Comparison of ENCODE assay signal across 29 cellular contexts in genomic region chr1:3031401-3032221, GRCh38. TPM values are rescaled to one million over a fixed set of nuclear protein-coding genes. Genes with fewer than 3 reads are reported as not detected.
A peak's percentile ranks its signal among the peaks of the same experiment; 100 is the strongest.
DNase-seq lines count a peak whose midpoint lies in the region; ATAC-seq and TF ChIP-seq lines count a peak whose summit lies in the region.
"Had no signal": no experiment of that assay in that cellular context is flagged by ENCODE, and none has a peak within 500 bp of the region (broad histone marks: within the 10 kb centered on the region; RNA-seq: fewer than 3 reads in every experiment).

No MANE protein-coding gene starts in this region.

- H3K36me3 Mint-ChIP-seq in endodermal cell (ENCODE audit: low read depth): no peaks in the 10 kb centered on the region
- H3K36me3 Mint-ChIP-seq in type B pancreatic cell: no peaks in the 10 kb centered on the region
- H3K36me3 Mint-ChIP-seq in activated naive CD8-positive, alpha-beta T cell treated with anti-CD3 and anti-CD28 coated beads, Interleukin-2, amount 50 U/mL, for 24 hours (ENCODE audit: low read depth): no peaks in the 10 kb centered on the region
- H3K36me3 Mint-ChIP-seq in Caco-2 (ENCODE audit: insufficient read depth, unreplicated experiment): no peaks in the 10 kb centered on the region
- H3K36me3 Mint-ChIP-seq: activated naive CD8-positive, alpha-beta T cell treated with anti-CD3 and anti-CD28 coated beads for 36 hours; immature natural killer cell had no signal

- POLR2A ChIA-PET in Caco-2 (lab: Charles Lee): no interaction called here

- peak; percentile 58 for DNase-seq in activated effector memory CD4-positive, alpha-beta T cell treated with anti-CD3 and anti-CD28 coated beads, Interleukin-2, amount 50 U/mL, for 16 hours
- DNase-seq in activated effector memory CD4-positive, alpha-beta T cell treated with Interleukin-2 at 50 U/mL for 16 hours: no peak
- DNase-seq in endodermal cell: peak; percentile 28
- peak; percentile 57 for DNase-seq in pons (ENCODE audit: low spot score)
- peak; percentile 67 for DNase-seq in type B pancreatic cell (ENCODE audit: extremely low spot score, unreplicated experiment)
- no peak for DNase-seq in activated naive CD8-positive, alpha-beta T cell treated with anti-CD3 and anti-CD28 coated beads, Interleukin-2, amount 50 U/mL, for 24 hours
- no peak for DNase-seq in Caco-2
- DNase-seq in lower lobe of right lung: no peak
- DNase-seq: activated naive CD8-positive, alpha-beta T cell treated with anti-CD3 and anti-CD28 coated beads for 36 hours; brain microvascular endothelial cell; Calu3; cortex of kidney; heart right ventricle; immature natural killer cell; mammary epithelial cell; NCI-H1436 treated with DMSO at 0.1 percent for 48 hours; NCI-H2171; NCI-H526 treated with DMSO at 0.1 percent for 48 hours; small intestine; stimulated activated CD4-positive, alpha-beta T cell treated with anti-CD3 and anti-CD28 coated beads, Interleukin-4, amount 100 ng/mL, for 1 hour; stimulated activated naive CD8-positive, alpha-beta T cell treated with anti-CD3 and anti-CD28 coated beads, Interleukin-15, amount 100 ng/mL, for 72 hours; T1000 had no signal

- no peaks in the 10 kb centered on the region for H3K27me3 ChIP-seq in endodermal cell (ENCODE audit: control insufficient read depth, insufficient read depth, low read length, poor library complexity, severe bottlenecking)
- H3K27me3 ChIP-seq in Caco-2 (replicated peaks; ENCODE audit: control insufficient read depth, insufficient read depth, low read length): no peaks in the 10 kb centered on the region
- H3K27me3 ChIP-seq in lower lobe of right lung (ENCODE audit: low read depth): peaks cover 36% of the 10 kb centered on the region
- H3K27me3 ChIP-seq: brain microvascular endothelial cell, vagina had no signal

- BruUV-seq in Caco-2 (replicated peaks; lab: Mats Ljungman, UMichigan): no TSS peak

- H3K4me3 Mint-ChIP-seq in endodermal cell: no peak overlapping the region
- H3K4me3 Mint-ChIP-seq in type B pancreatic cell: no peak overlapping the region
- H3K4me3 Mint-ChIP-seq in activated naive CD8-positive, alpha-beta T cell treated with anti-CD3 and anti-CD28 coated beads, Interleukin-2, amount 50 U/mL, for 24 hours: no peak overlapping the region
- H3K4me3 Mint-ChIP-seq in Caco-2 (ENCODE audit: unreplicated experiment): no peak overlapping the region
- H3K4me3 Mint-ChIP-seq: activated naive CD8-positive, alpha-beta T cell treated with anti-CD3 and anti-CD28 coated beads for 36 hours; activated T-helper 1 cell treated with anti-CD3 and anti-CD28 coated beads, Interleukin-12 subunit alpha, Interleukin-12 subunit beta, Interleukin-2, Interleukin-4 antibody, amounts not matched to agents 30 ng/mL and 10 ng/mL and 1 ng/mL, durations not matched to agents 14 hours and 24 hours and 36 hours; immature natural killer cell had no signal

- intact Hi-C loops in Caco-2 (cut with micrococcal nuclease; ENCODE audit: unreplicated experiment) (no loop called here), lower lobe of right lung (cut with DNase I) (no loop called here)

- no peaks in the 10 kb centered on the region for H3K4me1 Mint-ChIP-seq in endodermal cell
- H3K4me1 Mint-ChIP-seq in type B pancreatic cell (ENCODE audit: unreplicated experiment): peaks cover 5% of the 10 kb centered on the region
- H3K4me1 Mint-ChIP-seq in activated naive CD8-positive, alpha-beta T cell treated with anti-CD3 and anti-CD28 coated beads, Interleukin-2, amount 50 U/mL, for 24 hours: peaks cover 12% of the 10 kb centered on the region
- no peaks in the 10 kb centered on the region for H3K4me1 Mint-ChIP-seq in Caco-2 (ENCODE audit: low read depth, unreplicated experiment)
- H3K4me1 Mint-ChIP-seq: immature natural killer cell had no signal

- WGBS in endodermal cell (ENCODE audit: insufficient coverage in 1 of 2, insufficient read length in 1 of 2), 2 experiments: 88 to 93% methylated on average over 17 to 35 of the region's 35 CpGs

- no peak for ATAC-seq in activated naive CD8-positive, alpha-beta T cell treated with anti-CD3 and anti-CD28 coated beads, Interleukin-2, amount 50 U/mL, for 24 hours
- no peak for ATAC-seq in lower lobe of right lung

- H3K27ac Mint-ChIP-seq in endodermal cell (no peak overlapping the region), type B pancreatic cell (no peak overlapping the region), Caco-2 (ENCODE audit: unreplicated experiment) (no peak overlapping the region)
- no peak overlapping the region for H3K27ac Mint-ChIP-seq in activated naive CD8-positive, alpha-beta T cell treated with anti-CD3 and anti-CD28 coated beads, Interleukin-2, amount 50 U/mL, for 24 hours
- H3K27ac Mint-ChIP-seq: activated naive CD8-positive, alpha-beta T cell treated with anti-CD3 and anti-CD28 coated beads for 36 hours; activated T-helper 1 cell treated with anti-CD3 and anti-CD28 coated beads, Interleukin-12 subunit alpha, Interleukin-12 subunit beta, Interleukin-2, Interleukin-4 antibody, amounts not matched to agents 30 ng/mL and 10 ng/mL and 1 ng/mL, durations not matched to agents 14 hours and 24 hours and 36 hours; immature natural killer cell had no signal

- H3K4me3 ChIP-seq in endodermal cell (ENCODE audit: low read length) (no peak overlapping the region), Caco-2 (ENCODE audit: low read depth, low read length) (no peak overlapping the region), lower lobe of right lung (no peak overlapping the region)
- H3K4me3 ChIP-seq: heart right ventricle, vagina had no signal

- no peaks in the 10 kb centered on the region for H3K27me3 Mint-ChIP-seq in endodermal cell (ENCODE audit: insufficient read depth)
- H3K27me3 Mint-ChIP-seq in type B pancreatic cell: peaks cover 5% of the 10 kb centered on the region
- H3K27me3 Mint-ChIP-seq in activated naive CD8-positive, alpha-beta T cell treated with anti-CD3 and anti-CD28 coated beads, Interleukin-2, amount 50 U/mL, for 24 hours: no peaks in the 10 kb centered on the region
- H3K27me3 Mint-ChIP-seq in Caco-2 (ENCODE audit: insufficient read depth, unreplicated experiment): peaks cover 8% of the 10 kb centered on the region
- H3K27me3 Mint-ChIP-seq: activated naive CD8-positive, alpha-beta T cell treated with anti-CD3 and anti-CD28 coated beads for 36 hours had no signal

- H3K9me3 ChIP-seq in endodermal cell (ENCODE audit: control insufficient read depth, low read length) (peaks cover 9% of the 10 kb centered on the region), Caco-2 (no peaks in the 10 kb centered on the region), lower lobe of right lung (no peaks in the 10 kb centered on the region)
- H3K9me3 ChIP-seq: heart right ventricle, vagina had no signal

- no peak overlapping the region for H3K9ac ChIP-seq in endodermal cell (ENCODE audit: extremely low read depth, low read length, poor library complexity, severe bottlenecking)
- H3K9ac ChIP-seq: parathyroid adenoma had no signal

- CTCF ChIA-PET in Caco-2 (lab: Charles Lee): no interaction called here

- H3K9me3 Mint-ChIP-seq in endodermal cell: peaks cover 66% of the 10 kb centered on the region
- no peaks in the 10 kb centered on the region for H3K9me3 Mint-ChIP-seq in type B pancreatic cell
- H3K9me3 Mint-ChIP-seq in activated naive CD8-positive, alpha-beta T cell treated with anti-CD3 and anti-CD28 coated beads, Interleukin-2, amount 50 U/mL, for 24 hours: no peaks in the 10 kb centered on the region
- H3K9me3 Mint-ChIP-seq in Caco-2 (ENCODE audit: unreplicated experiment): no peaks in the 10 kb centered on the region
- H3K9me3 Mint-ChIP-seq: activated naive CD8-positive, alpha-beta T cell treated with anti-CD3 and anti-CD28 coated beads for 36 hours; activated T-helper 1 cell treated with anti-CD3 and anti-CD28 coated beads, Interleukin-12 subunit alpha, Interleukin-12 subunit beta, Interleukin-2, Interleukin-4 antibody, amounts not matched to agents 30 ng/mL and 10 ng/mL and 1 ng/mL, durations not matched to agents 14 hours and 24 hours and 36 hours; immature natural killer cell; stimulated activated naive CD8-positive, alpha-beta T cell treated with anti-CD3 and anti-CD28 coated beads, Interleukin-15, amount 100 ng/mL, for 72 hours had no signal

- no peak overlapping the region for H3K27ac ChIP-seq in endodermal cell (ENCODE audit: low read depth, low read length)
- no peak overlapping the region for H3K27ac ChIP-seq in lower lobe of right lung
- H3K27ac ChIP-seq: brain microvascular endothelial cell, heart right ventricle, HL-60, parathyroid adenoma, RWPE1, vagina had no signal

- H3K4me1 ChIP-seq in endodermal cell (ENCODE audit: control insufficient read depth, insufficient read depth, low read length) (no peaks in the 10 kb centered on the region), Caco-2 (no peaks in the 10 kb centered on the region), lower lobe of right lung (no peaks in the 10 kb centered on the region)
- H3K4me1 ChIP-seq: heart right ventricle, parathyroid adenoma, vagina had no signal

- H3K36me3 ChIP-seq in endodermal cell (ENCODE audit: control insufficient read depth, insufficient read depth, low read length) (no peaks in the 10 kb centered on the region), Caco-2 (ENCODE audit: control insufficient read depth, insufficient read depth, low read length) (no peaks in the 10 kb centered on the region), lower lobe of right lung (no peaks in the 10 kb centered on the region)
- H3K36me3 ChIP-seq: brain microvascular endothelial cell, heart right ventricle, vagina had no signal

- no peak for TF ChIP-seq CTCF in endodermal cell (conservative IDR thresholded peaks at IDR 0.05)
- TF ChIP-seq CTCF in type B pancreatic cell (conservative IDR thresholded peaks at IDR 0.05): no peak
- TF ChIP-seq CTCF in Caco-2 (IDR thresholded peaks at IDR 0.05; ENCODE audit: insufficient read depth in 1 of 2, low read depth in 1 of 2, low read length in 1 of 2, severe bottlenecking in 1 of 2, unreplicated experiment in 1 of 2): no peak
- TF ChIP-seq CTCF in lower lobe of right lung (IDR thresholded peaks at IDR 0.05): no peak

RNA-seq across cellular contexts. Expression of gene ACTRT2, which starts 10.3 kb away (rescaled TPM):
- total RNA-seq in endodermal cell: not detected
- polyA plus RNA-seq in endodermal cell (2013, experiment 1 of 2): not detected
- polyA plus RNA-seq in endodermal cell (2013, experiment 2 of 2): not detected
- total RNA-seq in type B pancreatic cell (ENCODE audit: low replicate concordance): not detected in 2 replicates
- not detected in 2 replicates for total RNA-seq in Caco-2 (2022)
- total RNA-seq in lower lobe of right lung: not detected
- total RNA-seq: activated naive CD8-positive, alpha-beta T cell treated with anti-CD3 and anti-CD28 coated beads for 36 hours; activated T-helper 1 cell treated with anti-CD3 and anti-CD28 coated beads, Interleukin-12 subunit alpha, Interleukin-12 subunit beta, Interleukin-2, Interleukin-4 antibody, amounts not matched to agents 30 ng/mL and 10 ng/mL and 1 ng/mL, durations not matched to agents 14 hours and 24 hours and 36 hours; Calu3; heart right ventricle; M059J; mammary epithelial cell; vagina had no signal
- polyA plus RNA-seq: BJ, heart right ventricle, immature natural killer cell, mammary epithelial cell, small intestine had no signal

RNA-seq across cellular contexts. Expression of gene PRDM16, which starts 37.4 kb away (rescaled TPM):
- total RNA-seq in endodermal cell (1 to 10 TPM; 2.1 to 4.0 TPM), type B pancreatic cell (ENCODE audit: low replicate concordance) (10.3 and 23.6 TPM in 2 replicates), Caco-2 (2022) (4.2 and 5.3 TPM in 2 replicates), lower lobe of right lung (19.2 TPM)
- 9.2 TPM for polyA plus RNA-seq in endodermal cell (2013, experiment 1 of 2)
- polyA plus RNA-seq in endodermal cell (2013, experiment 2 of 2): 6.9 TPM
- total RNA-seq: activated T-helper 1 cell treated with anti-CD3 and anti-CD28 coated beads, Interleukin-12 subunit alpha, Interleukin-12 subunit beta, Interleukin-2, Interleukin-4 antibody, amounts not matched to agents 30 ng/mL and 10 ng/mL and 1 ng/mL, durations not matched to agents 14 hours and 24 hours and 36 hours; M059J; mammary epithelial cell had no signal

Comparison
In these comparisons a context has a peak if more than half of its experiments do, and no peak if none do; other contexts are left out.
1. DNase-seq: peak in activated effector memory CD4-positive, alpha-beta T cell treated with anti-CD3 and anti-CD28 coated beads, Interleukin-2, amount 50 U/mL, for 16 hours (single experiment), endodermal cell (single experiment), pons (single experiment) and type B pancreatic cell (single experiment); none in activated effector memory CD4-positive, alpha-beta T cell treated with Interleukin-2 at 50 U/mL for 16 hours (single experiment), activated naive CD8-positive, alpha-beta T cell treated with anti-CD3 and anti-CD28 coated beads, Interleukin-2, amount 50 U/mL, for 24 hours (single experiment), Caco-2 (0 of 2) and lower lobe of right lung (single experiment).